ENCODE assay signal across 17 cellular contexts in genomic region chr5:1723957-1724821, GRCh38.
DNase-seq lines count a peak whose midpoint lies in the region; ATAC-seq and TF ChIP-seq lines count a peak whose summit lies in the region.
"Had no signal": no experiment of that assay in that cellular context is flagged by ENCODE, and none has a peak within 500 bp of the region (broad histone marks: within the 10 kb centered on the region; RNA-seq: fewer than 3 reads in every experiment).

No MANE protein-coding gene starts in this region.

- TF ChIP-seq CTCF in progenitor cell of endocrine pancreas (IDR thresholded peaks at IDR 0.05; ENCODE audit: unreplicated experiment), result no peak

- no peak overlapping the region for H3K27ac Mint-ChIP-seq in activated CD8-positive, alpha-beta memory T cell treated with anti-CD3 and anti-CD28 coated beads, Interleukin-2, amount 10 ng/mL, durations not matched to agents 7 days and 5 days
- H3K27ac Mint-ChIP-seq in progenitor cell of endocrine pancreas, result no peak overlapping the region
- H3K27ac Mint-ChIP-seq: nephron had no signal

- H3K4me1 ChIP-seq in iPS-18a (ENCODE audit: control insufficient read depth, low read depth, low read length), result peaks cover 9% of the 10 kb centered on the region
- H3K4me1 ChIP-seq: left ventricle myocardium inferior, uterus had no signal

- peak; percentile 35 for DNase-seq in activated CD8-positive, alpha-beta memory T cell treated with anti-CD3 and anti-CD28 coated beads for 24 hours
- no peak for DNase-seq in activated CD8-positive, alpha-beta memory T cell treated with anti-CD3 and anti-CD28 coated beads, Interleukin-2, amount 10 ng/mL, durations not matched to agents 7 days and 5 days
- DNase-seq in D341Med (ENCODE audit: low spot score) (peak; percentile 8), progenitor cell of endocrine pancreas (ENCODE audit: low spot score, unreplicated experiment) (peak; percentile 8), GM19238 (ENCODE audit: insufficient read length, low spot score) (no peak), occipital lobe (lab: John Stamatoyannopoulos, UW) (no peak)
- DNase-seq: activated gamma-delta T cell treated with Interleukin-2 at 50 U/mL for 16 hours; effector memory CD4-positive, alpha-beta T cell; HCEC 1CT; hypothalamus; left ventricle myocardium inferior; NCI-H446; stimulated activated CD4-positive, alpha-beta T cell treated with anti-CD3 and anti-CD28 coated beads, Interleukin-4, amount 100 ng/mL, for 4 hours; uterus had no signal

- no peak overlapping the region for H3K4me3 Mint-ChIP-seq in activated CD8-positive, alpha-beta memory T cell treated with anti-CD3 and anti-CD28 coated beads, Interleukin-2, amount 10 ng/mL, durations not matched to agents 7 days and 5 days
- H3K4me3 Mint-ChIP-seq in progenitor cell of endocrine pancreas (ENCODE audit: low read depth), result no peak overlapping the region

- H3K9ac ChIP-seq in iPS-18a (ENCODE audit: low read length), result no peak overlapping the region

- H3K9me3 ChIP-seq in iPS-18a (ENCODE audit: control insufficient read depth, low read depth, low read length), result peaks cover 4% of the 10 kb centered on the region
- H3K9me3 ChIP-seq: uterus had no signal

- peaks cover 15% of the 10 kb centered on the region for H3K27me3 ChIP-seq in iPS-18a (ENCODE audit: control insufficient read depth, insufficient read depth, low read length)
- H3K27me3 ChIP-seq: uterus had no signal

- H3K36me3 Mint-ChIP-seq in activated CD8-positive, alpha-beta memory T cell treated with anti-CD3 and anti-CD28 coated beads, Interleukin-2, amount 10 ng/mL, durations not matched to agents 7 days and 5 days, result no peaks in the 10 kb centered on the region
- no peaks in the 10 kb centered on the region for H3K36me3 Mint-ChIP-seq in progenitor cell of endocrine pancreas (ENCODE audit: insufficient read depth)

- H3K4me3 ChIP-seq in iPS-18a (ENCODE audit: low read length), result peak overlapping the region; percentile 52
- H3K4me3 ChIP-seq: uterus had no signal

- CTCF ChIA-PET in activated CD8-positive, alpha-beta memory T cell treated with anti-CD3 and anti-CD28 coated beads, Interleukin-2, amount 10 ng/mL, durations not matched to agents 7 days and 5 days (lab: Charles Lee), result no interaction called here

- no peak overlapping the region for H3K27ac ChIP-seq in iPS-18a (ENCODE audit: low read length)
- H3K27ac ChIP-seq: left ventricle myocardium inferior, uterus had no signal

- no peaks in the 10 kb centered on the region for H3K4me1 Mint-ChIP-seq in activated CD8-positive, alpha-beta memory T cell treated with anti-CD3 and anti-CD28 coated beads, Interleukin-2, amount 10 ng/mL, durations not matched to agents 7 days and 5 days
- H3K4me1 Mint-ChIP-seq in progenitor cell of endocrine pancreas (ENCODE audit: low read depth), result no peaks in the 10 kb centered on the region
- H3K4me1 Mint-ChIP-seq: nephron had no signal

- peaks cover 13% of the 10 kb centered on the region for H3K27me3 Mint-ChIP-seq in activated CD8-positive, alpha-beta memory T cell treated with anti-CD3 and anti-CD28 coated beads, Interleukin-2, amount 10 ng/mL, durations not matched to agents 7 days and 5 days
- H3K27me3 Mint-ChIP-seq in progenitor cell of endocrine pancreas, result peaks cover 40% of the 10 kb centered on the region

- H3K36me3 ChIP-seq in iPS-18a (ENCODE audit: control insufficient read depth, low read depth, low read length), result no peaks in the 10 kb centered on the region
- H3K36me3 ChIP-seq: left ventricle myocardium inferior, uterus had no signal

- peaks cover 2% of the 10 kb centered on the region for H3K9me3 Mint-ChIP-seq in activated CD8-positive, alpha-beta memory T cell treated with anti-CD3 and anti-CD28 coated beads, Interleukin-2, amount 10 ng/mL, durations not matched to agents 7 days and 5 days (ENCODE audit: low read depth)
- H3K9me3 Mint-ChIP-seq in progenitor cell of endocrine pancreas (ENCODE audit: low read depth), result peaks cover 10% of the 10 kb centered on the region

- no peak for ATAC-seq in activated CD8-positive, alpha-beta memory T cell treated with anti-CD3 and anti-CD28 coated beads, Interleukin-2, amount 10 ng/mL, durations not matched to agents 7 days and 5 days
- no peak for ATAC-seq in HG02798 (IDR thresholded peaks at IDR 0.05; ENCODE audit: poor library complexity, unreplicated experiment)

Comparison
In these comparisons a context has a peak if more than half of its experiments do, and no peak if none do; other contexts are left out.
1. DNase-seq: peak in activated CD8-positive, alpha-beta memory T cell treated with anti-CD3 and anti-CD28 coated beads for 24 hours (single experiment), D341Med (single experiment) and progenitor cell of endocrine pancreas (single experiment); none in activated CD8-positive, alpha-beta memory T cell treated with anti-CD3 and anti-CD28 coated beads, Interleukin-2, amount 10 ng/mL, durations not matched to agents 7 days and 5 days (single experiment), GM19238 (single experiment) and occipital lobe (single experiment).